8 cellular contexts compared by ENCODE assay signal in genomic region chr12:127165567-127166392, GRCh38.
DNase-seq lines count a peak whose midpoint lies in the region; ATAC-seq, FAIRE-seq and TF ChIP-seq lines count a peak whose summit lies in the region.

No MANE protein-coding gene starts in this region.

- peaks cover 6% of the 10 kb centered on the region for H3K4me1 Mint-ChIP-seq in activated T-helper 17 cell treated with anti-CD3 and anti-CD28 coated beads, Interleukin-2, amount 50 U/mL, for 72 hours
- peaks cover 23 to 40% of the 10 kb centered on the region in 2 donors for H3K4me1 Mint-ChIP-seq in natural killer cell treated with Interleukin-12 subunit alpha and Interleukin-12 subunit beta and Interleukin-15 and Interleukin-18, amount 100 ng/mL, for 72 hours (ENCODE audit: low read depth in 2 of 2)

- POLR2A ChIA-PET in GM10248 (lab: Yijun Ruan, JAX) = no interaction called here

- H3K36me3 Mint-ChIP-seq in activated T-helper 17 cell treated with anti-CD3 and anti-CD28 coated beads, Interleukin-2, amount 50 U/mL, for 72 hours (ENCODE audit: low read depth) = no peaks in the 10 kb centered on the region
- peaks cover 16% of the 10 kb centered on the region for H3K36me3 Mint-ChIP-seq in natural killer cell treated with Interleukin-12 subunit alpha and Interleukin-12 subunit beta and Interleukin-15 and Interleukin-18, amount 100 ng/mL, for 72 hours

- H3K9me3 Mint-ChIP-seq in activated T-helper 17 cell treated with anti-CD3 and anti-CD28 coated beads, Interleukin-2, amount 50 U/mL, for 72 hours = no peaks in the 10 kb centered on the region
- H3K9me3 Mint-ChIP-seq in natural killer cell treated with Interleukin-12 subunit alpha and Interleukin-12 subunit beta and Interleukin-15 and Interleukin-18, amount 100 ng/mL, for 72 hours = no peaks in the 10 kb centered on the region

- H3K27me3 Mint-ChIP-seq in activated T-helper 17 cell treated with anti-CD3 and anti-CD28 coated beads, Interleukin-2, amount 50 U/mL, for 72 hours = peaks cover 14% of the 10 kb centered on the region
- peaks cover 17 to 21% of the 10 kb centered on the region in 2 donors for H3K27me3 Mint-ChIP-seq in natural killer cell treated with Interleukin-12 subunit alpha and Interleukin-12 subunit beta and Interleukin-15 and Interleukin-18, amount 100 ng/mL, for 72 hours

- TF ChIP-seq CTCF in GM10248 (IDR thresholded peaks at IDR 0.05; ENCODE audit: control extremely low read depth, extremely low read depth, low read depth, missing control alignments) (no peak), fibroblast of the aortic adventitia (IDR thresholded peaks at IDR 0.05; ENCODE audit: insufficient read depth, low read length) (no peak)

- peak; percentile 62 for ATAC-seq in HG03108 (IDR thresholded peaks at IDR 0.05; ENCODE audit: unreplicated experiment)
- ATAC-seq in activated T-helper 17 cell treated with anti-CD3 and anti-CD28 coated beads, Interleukin-2, amount 50 U/mL, for 72 hours (replicated peaks) = peak; percentile 78
- peak; percentile 84 to 90 for ATAC-seq in natural killer cell treated with Interleukin-12 subunit alpha and Interleukin-12 subunit beta and Interleukin-15 and Interleukin-18, amount 100 ng/mL, for 72 hours

- H3K4me3 Mint-ChIP-seq in activated T-helper 17 cell treated with anti-CD3 and anti-CD28 coated beads, Interleukin-2, amount 50 U/mL, for 72 hours = peak overlapping the region; percentile 74
- peak overlapping the region; percentile 79 for H3K4me3 Mint-ChIP-seq in natural killer cell treated with Interleukin-12 subunit alpha and Interleukin-12 subunit beta and Interleukin-15 and Interleukin-18, amount 100 ng/mL, for 72 hours

- FAIRE-seq in RCC 7860 (lab: Jason Lieb, UNC) = no peak

- H3K4me3 ChIP-seq in fibroblast of the aortic adventitia (ENCODE audit: low read depth, low read length) = peak overlapping the region; percentile 65

- H3K27ac Mint-ChIP-seq in activated T-helper 17 cell treated with anti-CD3 and anti-CD28 coated beads, Interleukin-2, amount 50 U/mL, for 72 hours = peak overlapping the region; percentile 88
- peak overlapping the region in 1 of 2 donors; percentile 60 for H3K27ac Mint-ChIP-seq in natural killer cell treated with Interleukin-12 subunit alpha and Interleukin-12 subunit beta and Interleukin-15 and Interleukin-18, amount 100 ng/mL, for 72 hours

- CTCF ChIA-PET in GM10248 (lab: Yijun Ruan, JAX) = no interaction called here

- peak; percentile 61 for DNase-seq in GM10248 (ENCODE audit: extremely low spot score)
- peak; percentile 69 for DNase-seq in RCC 7860 (ENCODE audit: low spot score)
- DNase-seq in fibroblast of the aortic adventitia (ENCODE audit: low read depth) = peak; percentile 78
- peak; percentile 74 for DNase-seq in natural killer cell treated with Interleukin-12 subunit alpha and Interleukin-12 subunit beta and Interleukin-15 and Interleukin-18, amount 100 ng/mL, for 72 hours (ENCODE audit: low spot score)
- peak; percentile 65 to 75 for DNase-seq in stimulated activated CD8-positive, alpha-beta memory T cell treated with anti-CD3 and anti-CD28 coated beads, Interleukin-7, amount 100 ng/mL, for 48 hours (ENCODE audit: extremely low read depth in 1 of 2, low read depth in 1 of 2)
- no peak for DNase-seq in GOT3 (lab: John Stamatoyannopoulos, UW)
